ENCODE assay signal across 8 cellular contexts in the genomic region with DNA sequence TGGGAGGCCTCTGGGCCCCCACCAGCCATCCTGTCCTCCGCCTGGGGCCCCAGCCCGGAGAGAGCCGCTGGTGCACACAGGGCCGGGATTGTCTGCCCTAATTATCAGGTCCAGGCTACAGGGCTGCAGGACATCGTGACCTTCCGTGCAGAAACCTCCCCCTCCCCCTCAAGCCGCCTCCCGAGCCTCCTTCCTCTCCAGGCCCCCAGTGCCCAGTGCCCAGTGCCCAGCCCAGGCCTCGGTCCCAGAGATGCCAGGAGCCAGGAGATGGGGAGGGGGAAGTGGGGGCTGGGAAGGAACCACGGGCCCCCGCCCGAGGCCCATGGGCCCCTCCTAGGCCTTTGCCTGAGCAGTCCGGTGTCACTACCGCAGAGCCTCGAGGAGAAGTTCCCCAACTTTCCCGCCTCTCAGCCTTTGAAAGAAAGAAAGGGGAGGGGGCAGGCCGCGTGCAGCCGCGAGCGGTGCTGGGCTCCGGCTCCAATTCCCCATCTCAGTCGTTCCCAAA. TPM values are rescaled to one million over a fixed set of nuclear protein-coding genes. Genes with fewer than 3 reads are reported as not detected.
A peak's percentile ranks its signal among the peaks of the same experiment; 100 is the strongest.
DNase-seq lines count a peak whose midpoint lies in the region; ATAC-seq, FAIRE-seq and TF ChIP-seq lines count a peak whose summit lies in the region.

No MANE protein-coding gene starts in this region.

- H3K36me3 Mint-ChIP-seq in central memory CD8-positive, alpha-beta T cell (ENCODE audit: insufficient read depth) = peaks cover 62% of the 10 kb centered on the region

- dilution Hi-C loops in keratinocyte (cut with MboI; ENCODE audit: extremely low pct_ligation_motif_present, low sequenced_read_pairs) = no loop called here

- TF ChIP-seq CTCF in AG10803 (conservative IDR thresholded peaks at IDR 0.05; ENCODE audit: low read length) (no peak), keratinocyte (optimal IDR thresholded peaks at IDR 0.05 in 1 of 3, IDR thresholded peaks at IDR 0.05 in 1 of 3, conservative IDR thresholded peaks at IDR 0.05 in 1 of 3; ENCODE audit: extremely low read depth in 1 of 3, insufficient read depth in 2 of 3, low read length in 3 of 3) (no peak), smooth muscle cell (IDR thresholded peaks at IDR 0.05; ENCODE audit: borderline replicate concordance, insufficient read depth, poor library complexity, severe bottlenecking) (no peak)

- H3K9me3 Mint-ChIP-seq in central memory CD8-positive, alpha-beta T cell = no peaks in the 10 kb centered on the region

- no peaks in the 10 kb centered on the region for H3K9me3 ChIP-seq in keratinocyte (ENCODE audit: control insufficient read depth, low read depth, low read length)
- H3K9me3 ChIP-seq in smooth muscle cell (replicated peaks; ENCODE audit: low read depth) = no peaks in the 10 kb centered on the region

- peaks cover 62% of the 10 kb centered on the region for H3F3A ChIP-seq in smooth muscle cell (ENCODE audit: low read depth)

- peaks cover 30 to 54% of the 10 kb centered on the region in 2 experiments for H3K36me3 ChIP-seq in keratinocyte (ENCODE audit: control insufficient read depth in 2 of 2, extremely low read depth in 1 of 2, insufficient read depth in 2 of 2, low read length in 2 of 2)
- H3K36me3 ChIP-seq in smooth muscle cell (ENCODE audit: low read depth) = no peaks in the 10 kb centered on the region

- H2AFZ ChIP-seq in keratinocyte (ENCODE audit: control insufficient read depth, low read length) = peak overlapping the region; percentile 60
- H2AFZ ChIP-seq in smooth muscle cell (ENCODE audit: low read depth) = no peak overlapping the region

- H3K4me3 ChIP-seq in AG10803 (ENCODE audit: low read length) (peak overlapping the region; percentile 94), keratinocyte (ENCODE audit: control insufficient read depth in 2 of 3, extremely low read depth in 1 of 3, insufficient read depth in 2 of 3, low read depth in 1 of 3, low read length in 3 of 3) (peak overlapping the region; percentile 70 to 95 (median 79)), smooth muscle cell (peak overlapping the region; percentile 93)

- H3K4me2 ChIP-seq in keratinocyte (ENCODE audit: control insufficient read depth, extremely low read depth, insufficient read depth, low read depth, low read length) = peak overlapping the region; percentile 80
- peak overlapping the region; percentile 91 for H3K4me2 ChIP-seq in smooth muscle cell

- H3K4me1 Mint-ChIP-seq in central memory CD8-positive, alpha-beta T cell = peaks cover 56% of the 10 kb centered on the region

- no peaks in the 10 kb centered on the region for H3K27me3 ChIP-seq in keratinocyte (ENCODE audit: control insufficient read depth, extremely low read depth, insufficient read depth, low read length)
- H3K27me3 ChIP-seq in smooth muscle cell (ENCODE audit: low read depth) = no peaks in the 10 kb centered on the region

- peak overlapping the region; percentile 92 for H3K27ac ChIP-seq in keratinocyte (ENCODE audit: control insufficient read depth, insufficient read depth, low read length)
- H3K27ac ChIP-seq in smooth muscle cell (ENCODE audit: low read depth) = peak overlapping the region; percentile 96

- TF ChIP-seq POLR2A in GM18505 (IDR thresholded peaks at IDR 0.05; ENCODE audit: borderline replicate concordance, extremely low read depth, insufficient read depth, insufficient read length) = no peak

- peak; percentile 37 for ATAC-seq in GM18505 (IDR thresholded peaks at IDR 0.05; ENCODE audit: unreplicated experiment)
- ATAC-seq in HG02943 (IDR thresholded peaks at IDR 0.05; ENCODE audit: low read depth, unreplicated experiment) = peak; percentile 33
- peak; percentile 52 for ATAC-seq in SK-N-SH treated with all-trans-retinoic acid at 6 μM for 48 hours
- no peak for ATAC-seq in central memory CD8-positive, alpha-beta T cell (replicated peaks; ENCODE audit: extremely low read depth, poor library complexity, severe bottlenecking)

- H3K9me1 ChIP-seq in keratinocyte (ENCODE audit: control insufficient read depth, extremely low read depth, insufficient read depth, low read length) = peaks cover 4% of the 10 kb centered on the region

- peak overlapping the region; percentile 95 for H3K9ac ChIP-seq in keratinocyte (ENCODE audit: control insufficient read depth, extremely low read depth, insufficient read depth, low read length)
- H3K9ac ChIP-seq in smooth muscle cell (ENCODE audit: low read depth) = peak overlapping the region; percentile 84

- H3K27ac Mint-ChIP-seq in central memory CD8-positive, alpha-beta T cell (ENCODE audit: low read depth) = peak overlapping the region; percentile 99

- H3K79me2 ChIP-seq in keratinocyte (ENCODE audit: control insufficient read depth, insufficient read depth, low read length) (peaks cover 30% of the 10 kb centered on the region), smooth muscle cell (ENCODE audit: low read depth) (peaks cover 30% of the 10 kb centered on the region)

- H4K20me1 ChIP-seq in keratinocyte (ENCODE audit: control insufficient read depth, extremely low read depth, insufficient read depth, low read length) = peaks cover 39% of the 10 kb centered on the region
- peaks cover 44% of the 10 kb centered on the region for H4K20me1 ChIP-seq in smooth muscle cell (ENCODE audit: low read depth)

- DNase-seq in AG10803 (ENCODE audit: low read depth) (peak; percentile 73), NCI-H1436 (lab: John Stamatoyannopoulos, UW) (peak; percentile 87), keratinocyte (ENCODE audit: low read depth, low spot score) (no peak), smooth muscle cell (lab: John Stamatoyannopoulos, UW; ENCODE audit: unreplicated experiment) (peak; percentile 92)
- DNase-seq in central memory CD8-positive, alpha-beta T cell (ENCODE audit: low spot score in 2 of 2) = no peak

- peak overlapping the region; percentile 95 for H3K4me3 Mint-ChIP-seq in central memory CD8-positive, alpha-beta T cell

- H3K4me1 ChIP-seq in keratinocyte (ENCODE audit: control insufficient read depth, extremely low read depth, insufficient read depth, low read length) (peaks cover 54% of the 10 kb centered on the region), smooth muscle cell (ENCODE audit: low read depth) (peaks cover 26% of the 10 kb centered on the region)

- under 1% methylated on average over 13 of the region's 23 CpGs for WGBS in smooth muscle cell (ENCODE audit: low lambda C conversion rate)

- H3K27me3 Mint-ChIP-seq in central memory CD8-positive, alpha-beta T cell = no peaks in the 10 kb centered on the region

- FAIRE-seq in keratinocyte (lab: Jason Lieb, UNC) = no peak

RNA-seq across cellular contexts. Expression of a gene that starts 0.6 kb away (rescaled TPM):
- polyA plus RNA-seq in keratinocyte (8,390 to 11,361 TPM (median 8,495 TPM) in 3 replicates), smooth muscle cell (9,934 and 11,119 TPM in 2 replicates)
- 464 TPM for polyA plus RNA-seq in keratinocyte (2011; ENCODE audit: low read depth)
- polyA plus RNA-seq in keratinocyte (2011; cell fraction: cytosol; rRNA removed) = 9,909 and 15,796 TPM in 2 replicates
- polyA plus RNA-seq in keratinocyte (2011; cell fraction: nucleus; rRNA removed) = 2,407 and 3,190 TPM in 2 replicates
- 2,657 and 5,888 TPM in 2 replicates for polyA plus RNA-seq in keratinocyte (2012; ENCODE audit: low replicate concordance)
- 9,189 to 16,538 TPM (median 11,739 TPM) in 3 replicates for polyA minus RNA-seq in keratinocyte
- polyA minus RNA-seq in keratinocyte (2011; cell fraction: cytosol; rRNA and poly(A)+ RNA removed) = 9,400 TPM
- polyA minus RNA-seq in keratinocyte (2011; cell fraction: nucleus; rRNA and poly(A)+ RNA removed) = 1,390 and 1,424 TPM in 2 replicates
- 5,015 and 5,158 TPM in 2 replicates for total RNA-seq in smooth muscle cell

RNA-seq across cellular contexts. Expression of a gene that starts 22.1 kb away (rescaled TPM):
- polyA plus RNA-seq in keratinocyte (0.67 to 1.0 TPM (median 0.75 TPM) in 3 replicates), smooth muscle cell (13.3 and 19.1 TPM in 2 replicates)
- 0.12 TPM for polyA plus RNA-seq in keratinocyte (2011; ENCODE audit: low read depth)
- polyA plus RNA-seq in keratinocyte (2011; cell fraction: cytosol; rRNA removed) = 0.28 and 0.70 TPM in 2 replicates
- 1.0 and 1.3 TPM in 2 replicates for polyA plus RNA-seq in keratinocyte (2011; cell fraction: nucleus; rRNA removed)
- 0.24 and 0.58 TPM in 2 replicates for polyA plus RNA-seq in keratinocyte (2012; ENCODE audit: low replicate concordance)
- 0.30 to 0.80 TPM (median 0.53 TPM) in 3 replicates for polyA minus RNA-seq in keratinocyte
- not detected for polyA minus RNA-seq in keratinocyte (2011; cell fraction: cytosol; rRNA and poly(A)+ RNA removed)
- polyA minus RNA-seq in keratinocyte (2011; cell fraction: nucleus; rRNA and poly(A)+ RNA removed) = 0.62 and 0.84 TPM in 2 replicates
- total RNA-seq in smooth muscle cell = 4.2 and 5.2 TPM in 2 replicates

RNA-seq across cellular contexts. Expression of a gene that starts 34.4 kb away (rescaled TPM):
- polyA plus RNA-seq in keratinocyte (85.9 to 108 TPM (median 94.4 TPM) in 3 replicates), smooth muscle cell (23.6 and 30.4 TPM in 2 replicates)
- polyA plus RNA-seq in keratinocyte (2011; ENCODE audit: low read depth) = 80.5 TPM
- 47.6 and 60.9 TPM in 2 replicates for polyA plus RNA-seq in keratinocyte (2011; cell fraction: cytosol; rRNA removed)
- polyA plus RNA-seq in keratinocyte (2011; cell fraction: nucleus; rRNA removed) = 204 and 213 TPM in 2 replicates
- polyA plus RNA-seq in keratinocyte (2012; ENCODE audit: low replicate concordance) = 43.9 and 68.1 TPM in 2 replicates
- polyA minus RNA-seq in keratinocyte = 42.4 to 61.1 TPM (median 42.9 TPM) in 3 replicates
- 31.8 TPM for polyA minus RNA-seq in keratinocyte (2011; cell fraction: cytosol; rRNA and poly(A)+ RNA removed)
- 46.1 and 59.3 TPM in 2 replicates for polyA minus RNA-seq in keratinocyte (2011; cell fraction: nucleus; rRNA and poly(A)+ RNA removed)
- total RNA-seq in smooth muscle cell = 29.7 and 41.9 TPM in 2 replicates

RNA-seq across cellular contexts. Expression of a gene that starts 39.8 kb away (rescaled TPM):
- polyA plus RNA-seq in keratinocyte (12.3 to 34.6 TPM (median 33.7 TPM) in 3 replicates), smooth muscle cell (17.6 and 21.5 TPM in 2 replicates)
- polyA plus RNA-seq in keratinocyte (2011; ENCODE audit: low read depth) = 10.5 TPM
- polyA plus RNA-seq in keratinocyte (2011; cell fraction: cytosol; rRNA removed) = 12.0 and 14.9 TPM in 2 replicates
- polyA plus RNA-seq in keratinocyte (2011; cell fraction: nucleus; rRNA removed) = 17.8 and 18.1 TPM in 2 replicates
- 6.2 and 29.3 TPM in 2 replicates for polyA plus RNA-seq in keratinocyte (2012; ENCODE audit: low replicate concordance)
- 18.2 to 60.7 TPM (median 52.1 TPM) in 3 replicates for polyA minus RNA-seq in keratinocyte
- polyA minus RNA-seq in keratinocyte (2011; cell fraction: cytosol; rRNA and poly(A)+ RNA removed) = 25.1 TPM
- 17.0 and 26.1 TPM in 2 replicates for polyA minus RNA-seq in keratinocyte (2011; cell fraction: nucleus; rRNA and poly(A)+ RNA removed)
- total RNA-seq in smooth muscle cell = 22.7 and 78.9 TPM in 2 replicates

RNA-seq across cellular contexts. Expression of a gene that starts 40.6 kb away (rescaled TPM):
- polyA plus RNA-seq in keratinocyte = 76.5 to 184 TPM (median 130 TPM) in 3 replicates
- 76.9 TPM for polyA plus RNA-seq in keratinocyte (2011; ENCODE audit: low read depth)
- 155 and 198 TPM in 2 replicates for polyA plus RNA-seq in keratinocyte (2011; cell fraction: cytosol; rRNA removed)
- polyA plus RNA-seq in keratinocyte (2011; cell fraction: nucleus; rRNA removed) = 60.2 and 69.9 TPM in 2 replicates
- polyA plus RNA-seq in keratinocyte (2012; ENCODE audit: low replicate concordance) = 163 and 213 TPM in 2 replicates
- 8.3 to 26.0 TPM (median 23.7 TPM) in 3 replicates for polyA minus RNA-seq in keratinocyte
- 31.7 TPM for polyA minus RNA-seq in keratinocyte (2011; cell fraction: cytosol; rRNA and poly(A)+ RNA removed)
- polyA minus RNA-seq in keratinocyte (2011; cell fraction: nucleus; rRNA and poly(A)+ RNA removed) = 7.3 and 7.8 TPM in 2 replicates
- 122 and 126 TPM in 2 replicates for total RNA-seq in smooth muscle cell
- 364 and 377 TPM in 2 replicates for polyA plus RNA-seq in smooth muscle cell

Comparison
In these comparisons a context has a peak if more than half of its experiments do, and no peak if none do; other contexts are left out.
1. DNase-seq: peak in AG10803 (single experiment), NCI-H1436 (single experiment) and smooth muscle cell (single experiment); none in central memory CD8-positive, alpha-beta T cell (0 of 2) and keratinocyte (single experiment).
2. Peak in every context shown above with its lines, with median percentiles within 50 percentile points of each other: H3K4me3 ChIP-seq.